In genomic region chr1:111139234-111139955, GRCh38 we compare ENCODE assay signal across 8 cellular contexts. TPM values are rescaled to one million over a fixed set of nuclear protein-coding genes. Genes with fewer than 3 reads are reported as not detected.
DNase-seq lines count a peak whose midpoint lies in the region; ATAC-seq and TF ChIP-seq lines count a peak whose summit lies in the region.

No MANE protein-coding gene starts in this region.

- intact Hi-C loops in left ventricle myocardium superior (cut with micrococcal nuclease) (no loop called here), prostate gland (cut with DNase I) (no loop called here)

- peaks cover 3% of the 10 kb centered on the region for H3K4me1 ChIP-seq in prostate gland (replicated peaks)

- TF ChIP-seq CTCF in prostate gland (IDR thresholded peaks at IDR 0.05): no peak

- no peak for TF ChIP-seq POLR2A in prostate gland (IDR thresholded peaks at IDR 0.05)

- 0% methylated on average over 34 of the region's 34 CpGs for WGBS in adipose tissue, 3 donors
- WGBS in prostate gland: under 1% methylated on average over 29 of the region's 34 CpGs

- no peaks in the 10 kb centered on the region for H3K27me3 ChIP-seq in prostate gland (replicated peaks; ENCODE audit: insufficient read depth)

- no peaks in the 10 kb centered on the region for H3K9me3 ChIP-seq in prostate gland

- H3K27ac ChIP-seq in adipose tissue (ENCODE audit: low read depth, low read length) (peak overlapping the region; percentile 61), prostate gland (peak overlapping the region; percentile 83 to 88)

- peak overlapping the region; percentile 63 to 90 for H3K4me3 ChIP-seq in prostate gland

- ATAC-seq in GM21390 (IDR thresholded peaks at IDR 0.05; ENCODE audit: unreplicated experiment) (peak; percentile 40), left ventricle myocardium superior (peak; percentile 70), HG02885 (IDR thresholded peaks at IDR 0.05; ENCODE audit: poor library complexity, unreplicated experiment) (no peak)

- no peaks in the 10 kb centered on the region for H3K36me3 ChIP-seq in prostate gland

- DNase-seq in DMS114 treated with DMSO at 0.1 percent for 48 hours (lab: John Stamatoyannopoulos, UW; ENCODE audit: unreplicated experiment): peak; percentile 40
- DNase-seq in HuH-7 (ENCODE audit: low spot score): peak; percentile 53
- DNase-seq in OCI-M1 (lab: John Stamatoyannopoulos, UW): peak; percentile 87
- DNase-seq in left ventricle myocardium superior: peak; percentile 59
- DNase-seq in prostate gland (ENCODE audit: low spot score): peak; percentile 20

RNA-seq across cellular contexts. Expression of gene DRAM2, which starts 0.5 kb away (rescaled TPM):
- 10 to 100 TPM; 24.8 to 65.0 (median 63.5) TPM for polyA plus RNA-seq in adipose tissue
- 38.2 TPM for total RNA-seq in left ventricle myocardium superior
- 10 to 100 TPM; 33.3 to 47.8 TPM for total RNA-seq in prostate gland

RNA-seq across cellular contexts. Expression of gene CEPT1, which starts 0.6 kb away (rescaled TPM):
- 10 to 100 TPM; 11.8 to 28.0 (median 14.3) TPM for polyA plus RNA-seq in adipose tissue
- total RNA-seq in left ventricle myocardium superior (14.4 TPM), prostate gland (10 to 100 TPM; 32.2 to 52.5 TPM)

Comparison
In these comparisons a context has a peak if more than half of its experiments do, and no peak if none do; other contexts are left out.
1. DNase-seq: peak in every context shown above with its lines; median percentile 87 in OCI-M1; 59 in left ventricle myocardium superior; 53 in HuH-7; 40 in DMS114 treated with DMSO at 0.1 percent for 48 hours; 20 in prostate gland.